11 cellular contexts compared by ENCODE assay signal in genomic region chr3:177646749-177647148, GRCh38.
DNase-seq lines count a peak whose midpoint lies in the region; ATAC-seq lines count a peak whose summit lies in the region.
"Had no signal": no experiment of that assay in that cellular context is flagged by ENCODE, and none has a peak within 500 bp of the region (broad histone marks: within the 10 kb centered on the region; RNA-seq: fewer than 3 reads in every experiment).

No MANE protein-coding gene starts in this region.

- peaks cover 39 to 68% (median 63%) of the 10 kb centered on the region in 7 donors for H3K4me1 Mint-ChIP-seq in naive thymus-derived CD4-positive, alpha-beta T cell

- H3K27ac ChIP-seq in naive thymus-derived CD4-positive, alpha-beta T cell (ENCODE audit: low read depth, low read length): no peak overlapping the region
- H3K27ac ChIP-seq: body of pancreas, lower lobe of right lung, VCaP had no signal

- H3K9me3 Mint-ChIP-seq in naive thymus-derived CD4-positive, alpha-beta T cell: peaks cover 0 to 6% (median 0%) of the 10 kb centered on the region in 11 donors

- no peaks in the 10 kb centered on the region for H3K36me3 ChIP-seq in naive thymus-derived CD4-positive, alpha-beta T cell (ENCODE audit: control insufficient read depth in 2 of 3, insufficient read depth in 3 of 3, low read length in 3 of 3)
- H3K36me3 ChIP-seq: lower lobe of right lung had no signal

- ATAC-seq in GM18907 (IDR thresholded peaks at IDR 0.05; ENCODE audit: unreplicated experiment) (peak; percentile 90), HG02981 (IDR thresholded peaks at IDR 0.05; ENCODE audit: unreplicated experiment) (peak; percentile 85), HG03280 (IDR thresholded peaks at IDR 0.05; ENCODE audit: unreplicated experiment) (no peak)
- peak; percentile 59 for ATAC-seq in naive thymus-derived CD4-positive, alpha-beta T cell
- ATAC-seq: body of pancreas, lower lobe of right lung had no signal

- peaks cover 0 to 1% (median 0%) of the 10 kb centered on the region in 5 donors for H3K36me3 Mint-ChIP-seq in naive thymus-derived CD4-positive, alpha-beta T cell

- intact Hi-C loops in naive thymus-derived CD4-positive, alpha-beta T cell (cut with micrococcal nuclease): loop anchor here (5.0 kb wide), 4 partner anchors 49 to 284 kb away; no protein-coding TSS in a partner anchor

- POLR2A ChIA-PET in naive thymus-derived CD4-positive, alpha-beta T cell (lab: Charles Lee): interaction anchor here (0.5 to 1.5 kb wide), 4 partner anchors 14 to 117 kb away, joined by 3 to 7 read pairs (median 4); no protein-coding TSS in a partner anchor

- DNase-seq in RPMI7951 (ENCODE audit: low read depth) (peak; percentile 39), NCI-H526 (lab: John Stamatoyannopoulos, UW) (no peak), NCI-H1417 (lab: John Stamatoyannopoulos, UW) (no peak)
- peak in 4 of 9 donors; percentile 21 to 43 (median 34) for DNase-seq in naive thymus-derived CD4-positive, alpha-beta T cell
- DNase-seq: body of pancreas, lower lobe of right lung had no signal

- H3K4me3 ChIP-seq in naive thymus-derived CD4-positive, alpha-beta T cell (ENCODE audit: low read length): no peak overlapping the region
- H3K4me3 ChIP-seq: body of pancreas, lower lobe of right lung, smooth muscle cell had no signal

- no peaks in the 10 kb centered on the region for H3K27me3 ChIP-seq in naive thymus-derived CD4-positive, alpha-beta T cell (ENCODE audit: control insufficient read depth in 2 of 2, insufficient read depth in 2 of 2, low read length in 2 of 2)
- H3K27me3 ChIP-seq: body of pancreas had no signal

- peak overlapping the region in 9 of 10 donors; percentile 21 to 78 (median 53) for H3K4me3 Mint-ChIP-seq in naive thymus-derived CD4-positive, alpha-beta T cell

- H3K27me3 Mint-ChIP-seq in naive thymus-derived CD4-positive, alpha-beta T cell: no peaks in the 10 kb centered on the region

- H3K9me3 ChIP-seq in naive thymus-derived CD4-positive, alpha-beta T cell (ENCODE audit: control insufficient read depth in 2 of 3, low read length in 3 of 3): no peaks in the 10 kb centered on the region
- H3K9me3 ChIP-seq: body of pancreas, lower lobe of right lung had no signal

- peaks cover 42 to 58% of the 10 kb centered on the region in 2 donors for H3K4me1 ChIP-seq in naive thymus-derived CD4-positive, alpha-beta T cell (ENCODE audit: control insufficient read depth in 2 of 2, insufficient read depth in 2 of 2, low read length in 2 of 2)
- H3K4me1 ChIP-seq: body of pancreas had no signal

- CTCF ChIA-PET in naive thymus-derived CD4-positive, alpha-beta T cell (lab: Charles Lee): no interaction called here

- H3K27ac Mint-ChIP-seq in naive thymus-derived CD4-positive, alpha-beta T cell: peak overlapping the region in 5 of 9 donors; percentile 16 to 70 (median 51)
